In genomic region chr16:75281009-75281408, GRCh38 we compare ENCODE assay signal across 1 cellular context. TPM values are rescaled to one million over a fixed set of nuclear protein-coding genes. Genes with fewer than 3 reads are reported as not detected.
"Had no signal": no experiment of that assay in that cellular context is flagged by ENCODE, and none has a peak within 500 bp of the region (broad histone marks: within the 10 kb centered on the region; RNA-seq: fewer than 3 reads in every experiment).

No MANE protein-coding gene starts in this region.

RNA-seq across cellular contexts. Expression of gene BCAR1, which starts 29.6 kb away (rescaled TPM):
- total RNA-seq: naive thymus-derived CD4-positive, alpha-beta T cell had no signal
- polyA plus RNA-seq: naive thymus-derived CD4-positive, alpha-beta T cell had no signal
